In the genomic region with DNA sequence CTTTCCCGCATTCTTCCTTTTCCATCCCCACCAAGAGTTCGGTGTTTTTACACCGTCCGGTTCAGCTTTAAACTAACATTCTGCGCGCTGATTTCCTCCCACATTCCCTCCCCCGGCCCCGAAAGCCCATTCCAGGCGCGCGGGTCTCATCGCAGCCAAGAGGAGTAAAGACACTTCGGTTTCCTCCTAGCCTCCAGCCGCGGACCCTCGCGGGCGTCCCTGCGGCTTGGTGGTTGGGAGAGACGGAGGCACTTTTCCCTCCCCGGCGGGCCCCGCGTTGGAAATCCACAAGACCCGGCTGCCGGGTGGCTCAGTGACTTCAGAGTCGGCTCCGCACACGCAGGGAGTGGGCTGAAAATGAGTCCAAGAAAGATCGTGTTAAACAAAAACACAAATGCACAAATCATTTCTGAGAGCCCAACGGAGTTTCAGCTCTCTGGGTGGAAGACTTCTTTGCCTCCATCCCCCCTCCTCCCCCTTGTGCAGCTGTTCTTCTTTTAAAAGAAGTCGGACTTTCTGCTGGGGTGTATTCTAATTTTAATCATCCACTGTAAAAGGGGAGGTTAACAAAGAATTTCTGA, we compare ENCODE assay signal across 2 cellular contexts.
TF ChIP-seq lines count a peak whose summit lies in the region.

No MANE protein-coding gene starts in this region.

TF ChIP-seq in IMR-90, 13 proteins besides CTCF, POLR2A, EP300 and RAD21:
- TF ChIP-seq BHLHE40 (IDR thresholded peaks at IDR 0.05; ENCODE audit: low read depth, low read length) (no peak), CHD1 (IDR thresholded peaks at IDR 0.05; ENCODE audit: low read depth, low read length) (no peak), RFX5 (IDR thresholded peaks at IDR 0.05; ENCODE audit: low read depth, low read length) (no peak), NFE2L2 (IDR thresholded peaks at IDR 0.05; ENCODE audit: low read depth, low read length) (no peak), FOS (IDR thresholded peaks at IDR 0.05; ENCODE audit: low read depth, low read length) (no peak), MAFK (IDR thresholded peaks at IDR 0.05; ENCODE audit: low read depth, low read length) (no peak), RCOR1 (IDR thresholded peaks at IDR 0.05; ENCODE audit: insufficient replicate concordance, low read length) (no peak), MAZ (IDR thresholded peaks at IDR 0.05; ENCODE audit: borderline replicate concordance, low read depth, low read length) (no peak), MXI1 (IDR thresholded peaks at IDR 0.05; ENCODE audit: borderline replicate concordance, low read depth, low read length) (no peak), CEBPB (IDR thresholded peaks at IDR 0.05; ENCODE audit: low read depth, low read length) (no peak), SMC3 (IDR thresholded peaks at IDR 0.05; ENCODE audit: low read depth, low read length) (no peak)
- TF ChIP-seq, protein P1, sequence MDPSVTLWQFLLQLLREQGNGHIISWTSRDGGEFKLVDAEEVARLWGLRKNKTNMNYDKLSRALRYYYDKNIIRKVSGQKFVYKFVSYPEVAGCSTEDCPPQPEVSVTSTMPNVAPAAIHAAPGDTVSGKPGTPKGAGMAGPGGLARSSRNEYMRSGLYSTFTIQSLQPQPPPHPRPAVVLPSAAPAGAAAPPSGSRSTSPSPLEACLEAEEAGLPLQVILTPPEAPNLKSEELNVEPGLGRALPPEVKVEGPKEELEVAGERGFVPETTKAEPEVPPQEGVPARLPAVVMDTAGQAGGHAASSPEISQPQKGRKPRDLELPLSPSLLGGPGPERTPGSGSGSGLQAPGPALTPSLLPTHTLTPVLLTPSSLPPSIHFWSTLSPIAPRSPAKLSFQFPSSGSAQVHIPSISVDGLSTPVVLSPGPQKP (IDR thresholded peaks at IDR 0.05; ENCODE audit: borderline replicate concordance, low read depth, low read length) = no peak
- TF ChIP-seq, protein P2, sequence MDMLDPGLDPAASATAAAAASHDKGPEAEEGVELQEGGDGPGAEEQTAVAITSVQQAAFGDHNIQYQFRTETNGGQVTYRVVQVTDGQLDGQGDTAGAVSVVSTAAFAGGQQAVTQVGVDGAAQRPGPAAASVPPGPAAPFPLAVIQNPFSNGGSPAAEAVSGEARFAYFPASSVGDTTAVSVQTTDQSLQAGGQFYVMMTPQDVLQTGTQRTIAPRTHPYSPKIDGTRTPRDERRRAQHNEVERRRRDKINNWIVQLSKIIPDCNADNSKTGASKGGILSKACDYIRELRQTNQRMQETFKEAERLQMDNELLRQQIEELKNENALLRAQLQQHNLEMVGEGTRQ (IDR thresholded peaks at IDR 0.05; ENCODE audit: low read depth, low read length) = no peak
TF ChIP-seq in IMR-90: peak in this region for 0.

TF ChIP-seq in H1, 55 proteins besides CTCF, POLR2A, EP300 and RAD21:
- no peak for TF ChIP-seq RFX5 (IDR thresholded peaks at IDR 0.05; ENCODE audit: borderline replicate concordance, low read depth, low read length)
- no peak for TF ChIP-seq CHD1 (IDR thresholded peaks at IDR 0.05; ENCODE audit: low read depth, low read length)
- TF ChIP-seq HDAC6 (IDR thresholded peaks at IDR 0.05; ENCODE audit: low read depth, low read length) = no peak
- no peak for TF ChIP-seq POLR2AphosphoS5 (IDR thresholded peaks at IDR 0.05; ENCODE audit: low read depth, low read length)
- TF ChIP-seq SRF (IDR thresholded peaks at IDR 0.05; ENCODE audit: low read depth, low read length) = no peak
- no peak for TF ChIP-seq KDM4A (IDR thresholded peaks at IDR 0.05; ENCODE audit: low read depth, low read length, severe bottlenecking)
- TF ChIP-seq, protein P3, sequence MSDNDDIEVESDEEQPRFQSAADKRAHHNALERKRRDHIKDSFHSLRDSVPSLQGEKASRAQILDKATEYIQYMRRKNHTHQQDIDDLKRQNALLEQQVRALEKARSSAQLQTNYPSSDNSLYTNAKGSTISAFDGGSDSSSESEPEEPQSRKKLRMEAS (IDR thresholded peaks at IDR 0.05) = no peak
- TF ChIP-seq YY1 (IDR thresholded peaks at IDR 0.05; ENCODE audit: low read depth, low read length) = no peak
- no peak for TF ChIP-seq TAF1 (IDR thresholded peaks at IDR 0.05; ENCODE audit: low read depth, low read length)
- no peak for TF ChIP-seq ATF3 (IDR thresholded peaks at IDR 0.05; ENCODE audit: insufficient read depth, low read depth, low read length)
- no peak for TF ChIP-seq PHF8 (conservative IDR thresholded peaks at IDR 0.05; ENCODE audit: low read depth, low read length)
- TF ChIP-seq SP1 (IDR thresholded peaks at IDR 0.05; ENCODE audit: low read depth, low read length) = no peak
- no peak for TF ChIP-seq SP4 (IDR thresholded peaks at IDR 0.05; ENCODE audit: low read length)
- no peak for TF ChIP-seq HDAC2 (IDR thresholded peaks at IDR 0.05; ENCODE audit: borderline replicate concordance in 1 of 2, low read depth in 2 of 2, low read length in 2 of 2)
- TF ChIP-seq, protein P4, sequence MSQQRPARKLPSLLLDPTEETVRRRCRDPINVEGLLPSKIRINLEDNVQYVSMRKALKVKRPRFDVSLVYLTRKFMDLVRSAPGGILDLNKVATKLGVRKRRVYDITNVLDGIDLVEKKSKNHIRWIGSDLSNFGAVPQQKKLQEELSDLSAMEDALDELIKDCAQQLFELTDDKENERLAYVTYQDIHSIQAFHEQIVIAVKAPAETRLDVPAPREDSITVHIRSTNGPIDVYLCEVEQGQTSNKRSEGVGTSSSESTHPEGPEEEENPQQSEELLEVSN (IDR thresholded peaks at IDR 0.05) = peak; percentile 71
- no peak for TF ChIP-seq CBX5 (IDR thresholded peaks at IDR 0.05; ENCODE audit: low read depth, low read length)
- TF ChIP-seq POU5F1 (IDR thresholded peaks at IDR 0.05; ENCODE audit: low read depth, low read length) = no peak
- peak; percentile 35 for TF ChIP-seq ASH2L (IDR thresholded peaks at IDR 0.05; ENCODE audit: low read length)
- TF ChIP-seq CREB1 (IDR thresholded peaks at IDR 0.05) = no peak
- TF ChIP-seq NANOG (IDR thresholded peaks at IDR 0.05; ENCODE audit: insufficient read depth, low read depth, low read length, poor library complexity, severe bottlenecking) = no peak
- TF ChIP-seq CBX8 (IDR thresholded peaks at IDR 0.05; ENCODE audit: borderline replicate concordance, low read depth, low read length) = no peak
- no peak for TF ChIP-seq JUND (IDR thresholded peaks at IDR 0.05; ENCODE audit: low read length)
- no peak for TF ChIP-seq SIRT6 (IDR thresholded peaks at IDR 0.05; ENCODE audit: low read length)
- no peak for TF ChIP-seq GTF2F1 (IDR thresholded peaks at IDR 0.05; ENCODE audit: borderline replicate concordance, low read depth, low read length)
- TF ChIP-seq, protein P5, sequence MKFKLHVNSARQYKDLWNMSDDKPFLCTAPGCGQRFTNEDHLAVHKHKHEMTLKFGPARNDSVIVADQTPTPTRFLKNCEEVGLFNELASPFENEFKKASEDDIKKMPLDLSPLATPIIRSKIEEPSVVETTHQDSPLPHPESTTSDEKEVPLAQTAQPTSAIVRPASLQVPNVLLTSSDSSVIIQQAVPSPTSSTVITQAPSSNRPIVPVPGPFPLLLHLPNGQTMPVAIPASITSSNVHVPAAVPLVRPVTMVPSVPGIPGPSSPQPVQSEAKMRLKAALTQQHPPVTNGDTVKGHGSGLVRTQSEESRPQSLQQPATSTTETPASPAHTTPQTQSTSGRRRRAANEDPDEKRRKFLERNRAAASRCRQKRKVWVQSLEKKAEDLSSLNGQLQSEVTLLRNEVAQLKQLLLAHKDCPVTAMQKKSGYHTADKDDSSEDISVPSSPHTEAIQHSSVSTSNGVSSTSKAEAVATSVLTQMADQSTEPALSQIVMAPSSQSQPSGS (IDR thresholded peaks at IDR 0.05; ENCODE audit: low read length) = no peak
- TF ChIP-seq MAFK (IDR thresholded peaks at IDR 0.05; ENCODE audit: low read depth, low read length) = no peak
- no peak for TF ChIP-seq KDM5A (IDR thresholded peaks at IDR 0.05; ENCODE audit: low read length)
- no peak for TF ChIP-seq BRCA1 (IDR thresholded peaks at IDR 0.05; ENCODE audit: low read depth, low read length)
- TF ChIP-seq RNF2 (IDR thresholded peaks at IDR 0.05; ENCODE audit: borderline replicate concordance, low read depth, low read length, missing control alignments, poor library complexity, severe bottlenecking) = peak; percentile 72
- peak; percentile 70 for TF ChIP-seq SUZ12 (IDR thresholded peaks at IDR 0.05; ENCODE audit: low read length)
- TF ChIP-seq ZNF274 (IDR thresholded peaks at IDR 0.05; ENCODE audit: borderline replicate concordance, extremely low read depth, low read length) = no peak
- peak; percentile 94 for TF ChIP-seq CTBP2 (IDR thresholded peaks at IDR 0.05; ENCODE audit: borderline replicate concordance, insufficient read depth, insufficient read length, low read length)
- TF ChIP-seq CHD2 (IDR thresholded peaks at IDR 0.05; ENCODE audit: low read length) = no peak
- peak; percentile 71 for TF ChIP-seq EZH2 (IDR thresholded peaks at IDR 0.05; ENCODE audit: low read depth, low read length, severe bottlenecking)
